Comparison of ENCODE assay signal across 16 cellular contexts in genomic region chr13:110643768-110644421, GRCh38. TPM values are rescaled to one million over a fixed set of nuclear protein-coding genes. Genes with fewer than 3 reads are reported as not detected.
DNase-seq lines count a peak whose midpoint lies in the region; ATAC-seq, FAIRE-seq and TF ChIP-seq lines count a peak whose summit lies in the region.
"Had no signal": no experiment of that assay in that cellular context is flagged by ENCODE, and none has a peak within 500 bp of the region (broad histone marks: within the 10 kb centered on the region; RNA-seq: fewer than 3 reads in every experiment).

No MANE protein-coding gene starts in this region.

- no peak for DNase-seq in GM19239 (ENCODE audit: insufficient read length, low spot score)
- DNase-seq in RWPE1 (ENCODE audit: low spot score): no peak
- DNase-seq in fibroblast of gingiva (ENCODE audit: low read depth): peak; percentile 18
- DNase-seq in posterior vena cava (ENCODE audit: low spot score): peak; percentile 68
- no peak for DNase-seq in NK-92 treated with Interleukin-12 subunit alpha and Interleukin-12 subunit beta, amount 100 ng/mL, for 24 hours (lab: John Stamatoyannopoulos, UW)
- DNase-seq in stimulated activated CD4-positive, alpha-beta T cell treated with anti-CD3 and anti-CD28 coated beads, Interleukin-15, amount 100 ng/mL, for 24 hours: no peak
- DNase-seq: NCI-H1930, NCI-H2171 treated with DMSO at 0.1 percent for 48 hours, NCI-H774, SIG-M5 had no signal

- POLR2A ChIA-PET in RWPE1 (lab: Yijun Ruan, JAX; ENCODE audit: low non-redundant PET): no interaction called here

- no peak for TF ChIP-seq CTCF in RWPE1 (conservative IDR thresholded peaks at IDR 0.05; ENCODE audit: low read depth)

- no peak for ATAC-seq in GM19023 (IDR thresholded peaks at IDR 0.05; ENCODE audit: unreplicated experiment)
- no peak for ATAC-seq in HG02885 (IDR thresholded peaks at IDR 0.05; ENCODE audit: poor library complexity, unreplicated experiment)

- CTCF ChIA-PET in RWPE1 (lab: Yijun Ruan, JAX): no interaction called here

- H3K27ac ChIP-seq in RWPE1: peak overlapping the region; percentile 20; the same call in 1 of the 2 replicates
- H3K27ac ChIP-seq: A549, C4-2B, HL-60 had no signal

- FAIRE-seq in GM19239 (lab: Jason Lieb, UNC): peak; percentile 31
- FAIRE-seq: A549, RCC 7860 had no signal

- intact Hi-C loops in posterior vena cava (cut with DNase I): no loop called here

RNA-seq across cellular contexts. Expression of gene NAXD, which starts 28.6 kb away (rescaled TPM):
- total RNA-seq in posterior vena cava: 10 to 100 TPM; 19.5 to 21.7 TPM

Comparison
In these comparisons a context has a peak if more than half of its experiments do, and no peak if none do; other contexts are left out.
1. DNase-seq: peak in fibroblast of gingiva (single experiment) and posterior vena cava (single experiment); none in GM19239 (single experiment), RWPE1 (single experiment), NK-92 treated with Interleukin-12 subunit alpha and Interleukin-12 subunit beta, amount 100 ng/mL, for 24 hours (single experiment) and stimulated activated CD4-positive, alpha-beta T cell treated with anti-CD3 and anti-CD28 coated beads, Interleukin-15, amount 100 ng/mL, for 24 hours (single experiment).